1 cellular context compared by ENCODE assay signal in genomic region chr7:100102950-100103840, GRCh38.
TF ChIP-seq lines count a peak whose summit lies in the region.

No MANE protein-coding gene starts in this region.

TF ChIP-seq in HEK293, 187 proteins besides CTCF, POLR2A, EP300 and RAD21 (continued from another document):
- TF ChIP-seq ZNF362 (tag by site-specific recombination; IDR thresholded peaks at IDR 0.05) (0 out of 2 replicates have a peak, but pooled peaks have one; percentile 23), ZNF23 (tag by site-specific recombination; IDR thresholded peaks at IDR 0.05; ENCODE audit: borderline replicate concordance) (no peak), ZNF585B (tag by site-specific recombination; IDR thresholded peaks at IDR 0.05) (no peak), PATZ1 (tag by site-specific recombination; IDR thresholded peaks at IDR 0.05) (no peak), ZNF341 (tag by site-specific recombination; IDR thresholded peaks at IDR 0.05; ENCODE audit: low read depth) (no peak), ZNF549 (tag by site-specific recombination; IDR thresholded peaks at IDR 0.05) (no peak), ZNF18 (tag by site-specific recombination; IDR thresholded peaks at IDR 0.05) (no peak)
